In the genomic region with DNA sequence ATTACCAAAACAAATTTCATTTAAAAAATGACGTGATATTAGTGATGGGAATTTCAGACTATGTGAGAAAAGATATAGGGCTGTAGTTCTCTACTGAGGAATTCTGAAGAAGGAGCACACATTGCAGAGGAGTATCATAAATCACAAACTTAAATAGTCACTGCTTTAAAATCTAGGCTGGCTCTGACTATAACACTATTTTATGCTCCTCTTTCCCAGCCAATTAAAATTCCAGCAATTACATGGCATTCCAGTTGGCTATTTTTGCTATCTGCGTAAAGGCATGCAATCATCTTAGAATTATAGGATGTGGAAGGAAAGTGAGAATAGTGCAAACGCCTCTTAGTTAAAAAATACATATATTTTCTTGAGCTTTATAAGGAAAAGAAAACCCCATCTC, we compare ENCODE assay signal across 26 cellular contexts.
"Had no signal": no experiment of that assay in that cellular context is flagged by ENCODE, and none has a peak within 500 bp of the region (broad histone marks: within the 10 kb centered on the region; RNA-seq: fewer than 3 reads in every experiment).

No MANE protein-coding gene starts in this region.

- H3K36me3 Mint-ChIP-seq: naive thymus-derived CD4-positive, alpha-beta T cell; neural progenitor cell; stimulated activated memory B cell treated with anti-CD40 and anti-IgM and Interleukin-4, amounts not matched to agents 10 μg/mL and 1 μg/mL and 100 μg/mL, for 72 hours; type B pancreatic cell had no signal

- H3K4me1 ChIP-seq: heart right ventricle, left lung, neural progenitor cell, prostate gland, right atrium auricular region, testis had no signal

- H3K27me3 ChIP-seq: dorsolateral prefrontal cortex, heart right ventricle, left lung, neural progenitor cell, right atrium auricular region, testis, tibial artery had no signal

- H3K4me1 Mint-ChIP-seq: naive thymus-derived CD4-positive, alpha-beta T cell; stimulated activated memory B cell treated with anti-CD40 and anti-IgM and Interleukin-4, amounts not matched to agents 10 μg/mL and 1 μg/mL and 100 μg/mL, for 72 hours had no signal

- ATAC-seq: esophagus mucosa; heart right ventricle; left cardiac atrium; left lung; naive thymus-derived CD4-positive, alpha-beta T cell; sciatic nerve; stimulated activated memory B cell treated with anti-CD40 and anti-IgM and Interleukin-4, amounts not matched to agents 10 μg/mL and 1 μg/mL and 100 μg/mL, for 72 hours; stimulated activated naive CD8-positive, alpha-beta T cell treated with anti-CD3 and anti-CD28 coated beads, Interleukin-15, Interleukin-2, amounts not matched to agents 100 U/mL and 50 U/mL, for 24 hours had no signal

- H3K4me3 ChIP-seq: dorsolateral prefrontal cortex, heart right ventricle, left lung, neural progenitor cell, prostate gland, right atrium auricular region, testis, tibial artery had no signal

- H3K36me3 ChIP-seq: heart right ventricle, left lung, neural progenitor cell, prostate gland, right atrium auricular region, tibial artery had no signal

- H3K9me3 ChIP-seq: heart right ventricle, left lung, prostate gland, right atrium auricular region, testis, tibial artery had no signal

- H3K4me3 Mint-ChIP-seq: naive thymus-derived CD4-positive, alpha-beta T cell; nephron; neural progenitor cell; stimulated activated memory B cell treated with anti-CD40 and anti-IgM and Interleukin-4, amounts not matched to agents 10 μg/mL and 1 μg/mL and 100 μg/mL, for 72 hours; type B pancreatic cell had no signal

- H3K9me3 Mint-ChIP-seq: nephron, neural progenitor cell, type B pancreatic cell had no signal

- H3K27ac ChIP-seq: dorsolateral prefrontal cortex, heart right ventricle, left lung, neural progenitor cell, prostate gland, right atrium auricular region, testis, tibial artery had no signal

- DNase-seq: cortex of kidney; dorsolateral prefrontal cortex; effector CD4-positive, alpha-beta T cell; foreskin melanocyte; glutamatergic neuron; heart right ventricle; hippocampal formation; left cardiac atrium; left lung; mesenchymal stem cell; midbrain; naive thymus-derived CD4-positive, alpha-beta T cell; nucleus accumbens; stimulated activated CD4-positive, alpha-beta T cell treated with anti-CD3 and anti-CD28 coated beads, Interleukin-4, amount 100 ng/mL, for 4 hours; stimulated activated naive CD8-positive, alpha-beta T cell treated with anti-CD3 and anti-CD28 coated beads, Interleukin-15, Interleukin-2, amounts not matched to agents 100 U/mL and 50 U/mL, for 24 hours; substantia nigra; testis; tibial artery had no signal

- H3K27me3 Mint-ChIP-seq: stimulated activated memory B cell treated with anti-CD40 and anti-IgM and Interleukin-4, amounts not matched to agents 10 μg/mL and 1 μg/mL and 100 μg/mL, for 72 hours had no signal

- H3K27ac Mint-ChIP-seq: naive thymus-derived CD4-positive, alpha-beta T cell; nephron; neural progenitor cell; stimulated activated memory B cell treated with anti-CD40 and anti-IgM and Interleukin-4, amounts not matched to agents 10 μg/mL and 1 μg/mL and 100 μg/mL, for 72 hours; type B pancreatic cell had no signal
